22 cellular contexts compared by ENCODE assay signal in genomic region chr1:182723195-182723594, GRCh38. TPM values are rescaled to one million over a fixed set of nuclear protein-coding genes. Genes with fewer than 3 reads are reported as not detected.
"Had no signal": no experiment of that assay in that cellular context is flagged by ENCODE, and none has a peak within 500 bp of the region (broad histone marks: within the 10 kb centered on the region; RNA-seq: fewer than 3 reads in every experiment).

No MANE protein-coding gene starts in this region.

- H3K36me3 Mint-ChIP-seq: activated naive CD4-positive, alpha-beta T cell treated with anti-CD3 and anti-CD28 coated beads, Interleukin-2, amount 10 ng/mL, durations not matched to agents 7 days and 5 days; stimulated activated naive B cell treated with anti-CD40 and anti-IgM and Interleukin-4, amounts not matched to agents 10 μg/mL and 1 μg/mL and 100 μg/mL, for 72 hours; T-cell had no signal

- DNase-seq: activated CD4-positive, alpha-beta T cell treated with anti-CD3 and anti-CD28 coated beads, Interleukin-2, amount 50 U/mL, for 4 hours; activated naive CD4-positive, alpha-beta T cell treated with anti-CD3 and anti-CD28 coated beads, Interleukin-2, amount 10 ng/mL, durations not matched to agents 7 days and 5 days; caudate nucleus; effector CD4-positive, alpha-beta T cell; esophagus squamous epithelium; foreskin melanocyte; head of caudate nucleus; left lung; stimulated activated CD4-positive, alpha-beta T cell treated with anti-CD3 and anti-CD28 coated beads, Interleukin-15, amount 100 ng/mL, for 24 hours; stimulated activated CD4-positive, alpha-beta T cell treated with anti-CD3 and anti-CD28 coated beads, Interleukin-4, amount 100 ng/mL, for 1 hour; stimulated activated naive B cell treated with anti-CD40 and anti-IgM and Interleukin-4, amounts not matched to agents 10 μg/mL and 1 μg/mL and 100 μg/mL, for 72 hours; T-cell; T1000 had no signal

- H3K9me3 ChIP-seq: esophagus squamous epithelium, left lung, tibial nerve had no signal

- ATAC-seq: activated CD4-positive, CD25-positive, alpha-beta regulatory T cell treated with anti-CD3 and anti-CD28 coated beads, Interleukin-2, amount 50 U/mL, for 24 hours; activated T-helper 17 cell treated with anti-CD3 and anti-CD28 coated beads, Interleukin-2, amount 50 U/mL, for 72 hours; left lung; stimulated activated naive B cell treated with anti-CD40 and anti-IgM and Interleukin-4, amounts not matched to agents 10 μg/mL and 1 μg/mL and 100 μg/mL, for 72 hours; T-cell had no signal

- H3K36me3 ChIP-seq: esophagus squamous epithelium, left lung, tibial nerve had no signal

- H3K4me3 ChIP-seq: coronary artery, esophagus squamous epithelium, left lung, SK-N-MC, tibial nerve had no signal

- H3K4me3 Mint-ChIP-seq: activated naive CD4-positive, alpha-beta T cell treated with anti-CD3 and anti-CD28 coated beads, Interleukin-2, amount 10 ng/mL, durations not matched to agents 7 days and 5 days; activated T-helper 17 cell treated with anti-CD3 and anti-CD28 coated beads, Interleukin-2, amount 50 U/mL, for 72 hours; stimulated activated naive B cell treated with anti-CD40 and anti-IgM and Interleukin-4, amounts not matched to agents 10 μg/mL and 1 μg/mL and 100 μg/mL, for 72 hours; T-cell had no signal

- H3K9me3 Mint-ChIP-seq: activated naive CD4-positive, alpha-beta T cell treated with anti-CD3 and anti-CD28 coated beads, Interleukin-2, amount 10 ng/mL, durations not matched to agents 7 days and 5 days; activated T-helper 17 cell treated with anti-CD3 and anti-CD28 coated beads, Interleukin-2, amount 50 U/mL, for 72 hours; T-cell had no signal

- H3K27me3 ChIP-seq: esophagus squamous epithelium, left lung, tibial nerve had no signal

- H3K27ac ChIP-seq: coronary artery, esophagus squamous epithelium, left lung, SK-N-MC, tibial nerve had no signal

- H3K4me1 Mint-ChIP-seq: activated naive CD4-positive, alpha-beta T cell treated with anti-CD3 and anti-CD28 coated beads, Interleukin-2, amount 10 ng/mL, durations not matched to agents 7 days and 5 days; activated T-helper 17 cell treated with anti-CD3 and anti-CD28 coated beads, Interleukin-2, amount 50 U/mL, for 72 hours; T-cell had no signal

- H3K4me1 ChIP-seq: esophagus squamous epithelium, left lung, tibial nerve had no signal

- H3K27ac Mint-ChIP-seq: activated naive CD4-positive, alpha-beta T cell treated with anti-CD3 and anti-CD28 coated beads, Interleukin-2, amount 10 ng/mL, durations not matched to agents 7 days and 5 days; activated T-helper 17 cell treated with anti-CD3 and anti-CD28 coated beads, Interleukin-2, amount 50 U/mL, for 72 hours; stimulated activated naive B cell treated with anti-CD40 and anti-IgM and Interleukin-4, amounts not matched to agents 10 μg/mL and 1 μg/mL and 100 μg/mL, for 72 hours; T-cell had no signal

- H3K27me3 Mint-ChIP-seq: activated T-helper 17 cell treated with anti-CD3 and anti-CD28 coated beads, Interleukin-2, amount 50 U/mL, for 72 hours had no signal

RNA-seq across cellular contexts. Expression of gene RGS8, which starts 38.8 kb away (rescaled TPM):
- total RNA-seq: endothelial cell of umbilical vein, esophagus squamous epithelium, mesenteric fat pad, osteocyte, skeletal muscle tissue, T-cell, tibial nerve had no signal
- polyA plus RNA-seq: endothelial cell of umbilical vein had no signal
